8 cellular contexts compared by ENCODE assay signal in genomic region chr4:158670975-158671664, GRCh38. TPM values are rescaled to one million over a fixed set of nuclear protein-coding genes. Genes with fewer than 3 reads are reported as not detected.
DNase-seq lines count a peak whose midpoint lies in the region; ATAC-seq and TF ChIP-seq lines count a peak whose summit lies in the region.

No MANE protein-coding gene starts in this region.

- H3K4me3 ChIP-seq in ectodermal cell (ENCODE audit: insufficient read depth, low read depth, low read length), result peak overlapping the region; percentile 97
- H3K4me3 ChIP-seq in lower lobe of right lung, result peak overlapping the region; percentile 83

- no peaks in the 10 kb centered on the region for H3K36me3 ChIP-seq in ectodermal cell (ENCODE audit: control insufficient read depth, insufficient read depth, low read length)
- H3K36me3 ChIP-seq in lower lobe of right lung, result no peaks in the 10 kb centered on the region

- intact Hi-C loops in lower lobe of right lung (cut with DNase I), result no loop called here

- H3K9me3 ChIP-seq in ectodermal cell (ENCODE audit: control insufficient read depth, low read length), result no peaks in the 10 kb centered on the region
- no peaks in the 10 kb centered on the region for H3K9me3 ChIP-seq in lower lobe of right lung

- ATAC-seq in HG03095 (IDR thresholded peaks at IDR 0.05; ENCODE audit: unreplicated experiment), result peak; percentile 24
- peak; percentile 12 to 27 for ATAC-seq in lower lobe of right lung

- H3K4me1 ChIP-seq in ectodermal cell (ENCODE audit: control insufficient read depth, insufficient read depth, low read length), result peaks cover 4% of the 10 kb centered on the region
- H3K4me1 ChIP-seq in lower lobe of right lung, result peaks cover 19% of the 10 kb centered on the region

- 0% methylated on average over 35 of the region's 35 CpGs for WGBS in ectodermal cell, 2 experiments

- no peaks in the 10 kb centered on the region for H3K27me3 ChIP-seq in ectodermal cell (ENCODE audit: control insufficient read depth, insufficient read depth, low read length, poor library complexity, severe bottlenecking)
- no peaks in the 10 kb centered on the region for H3K27me3 ChIP-seq in lower lobe of right lung (ENCODE audit: low read depth)

- DNase-seq in AG08396 (ENCODE audit: low spot score), result peak; percentile 75
- peak; percentile 23 to 65 for DNase-seq in NCI-H446 (lab: John Stamatoyannopoulos, UW)
- DNase-seq in activated CD4-positive, alpha-beta T cell treated with anti-CD3 and anti-CD28 coated beads, Interleukin-2, amount 50 U/mL, for 1 hour, result peak; percentile 37
- DNase-seq in lower lobe of right lung, result peak; percentile 58
- DNase-seq in stimulated activated CD4-positive, alpha-beta T cell treated with anti-CD3 and anti-CD28 coated beads, TNF-alpha, amount 100 ng/mL, for 4 hours (ENCODE audit: low read depth in 3 of 3), result peak; percentile 9 to 30 (median 12)

- TF ChIP-seq POLR2A in GM18526 (IDR thresholded peaks at IDR 0.05; ENCODE audit: extremely low read depth, insufficient read length), result peak; percentile 33

- TF ChIP-seq CTCF in lower lobe of right lung (IDR thresholded peaks at IDR 0.05), result no peak

- H3K27ac ChIP-seq in ectodermal cell (ENCODE audit: insufficient read depth, low read depth, low read length, poor library complexity, severe bottlenecking), result peak overlapping the region; percentile 93
- H3K27ac ChIP-seq in lower lobe of right lung, result peak overlapping the region; percentile 91

RNA-seq across cellular contexts. Expression of gene C4orf46, which starts 0.6 kb away (rescaled TPM):
- 44.8 TPM for polyA plus RNA-seq in ectodermal cell (2013, experiment 1 of 4)
- polyA plus RNA-seq in ectodermal cell (2013, experiment 2 of 4), result 52.0 TPM
- 41.2 TPM for polyA plus RNA-seq in ectodermal cell (2013, experiment 3 of 4)
- polyA plus RNA-seq in ectodermal cell (2013, experiment 4 of 4), result 40.3 TPM
- 4.0 TPM for total RNA-seq in lower lobe of right lung

RNA-seq across cellular contexts. Expression of gene ETFDH, which starts 1.0 kb away (rescaled TPM):
- 14.5 TPM for polyA plus RNA-seq in ectodermal cell (2013, experiment 1 of 4)
- polyA plus RNA-seq in ectodermal cell (2013, experiment 2 of 4), result 11.7 TPM
- polyA plus RNA-seq in ectodermal cell (2013, experiment 3 of 4), result 9.2 TPM
- 14.8 TPM for polyA plus RNA-seq in ectodermal cell (2013, experiment 4 of 4)
- 27.7 TPM for total RNA-seq in lower lobe of right lung

RNA-seq across cellular contexts. Expression of gene PPID, which starts 52.1 kb away (rescaled TPM):
- 62.3 TPM for polyA plus RNA-seq in ectodermal cell (2013, experiment 1 of 4)
- 52.2 TPM for polyA plus RNA-seq in ectodermal cell (2013, experiment 2 of 4)
- 43.9 TPM for polyA plus RNA-seq in ectodermal cell (2013, experiment 3 of 4)
- 48.6 TPM for polyA plus RNA-seq in ectodermal cell (2013, experiment 4 of 4)
- total RNA-seq in lower lobe of right lung, result 23.2 TPM

Comparison
In these comparisons a context has a peak if more than half of its experiments do, and no peak if none do; other contexts are left out.
1. Peak in every context shown above with its lines: DNase-seq, ATAC-seq, H3K4me3 ChIP-seq and H3K27ac ChIP-seq.
2. DNase-seq: peak in every context shown above with its lines; median percentile 75 in AG08396; 58 in lower lobe of right lung; 44 in NCI-H446; 37 in activated CD4-positive, alpha-beta T cell treated with anti-CD3 and anti-CD28 coated beads, Interleukin-2, amount 50 U/mL, for 1 hour; 12 in stimulated activated CD4-positive, alpha-beta T cell treated with anti-CD3 and anti-CD28 coated beads, TNF-alpha, amount 100 ng/mL, for 4 hours.